In genomic region chr11:108601150-108601549, GRCh38 we compare ENCODE assay signal across 17 cellular contexts. TPM values are rescaled to one million over a fixed set of nuclear protein-coding genes. Genes with fewer than 3 reads are reported as not detected.
DNase-seq lines count a peak whose midpoint lies in the region; ATAC-seq and TF ChIP-seq lines count a peak whose summit lies in the region.
"Had no signal": no experiment of that assay in that cellular context is flagged by ENCODE, and none has a peak within 500 bp of the region (broad histone marks: within the 10 kb centered on the region; RNA-seq: fewer than 3 reads in every experiment).

No MANE protein-coding gene starts in this region.

- no peak overlapping the region for H3K27ac ChIP-seq in SK-N-SH (ENCODE audit: low read depth in 2 of 2, low read length in 1 of 2)
- H3K27ac ChIP-seq: BLaER1 treated with 17β-estradiol and CSF1 and Interleukin-3, amounts not matched to agents 10 nM and 100 nM had no signal

- DNase-seq in GM03348 (ENCODE audit: low spot score) (peak; percentile 38), SK-N-SH (no peak), fibroblast of villous mesenchyme (ENCODE audit: low read depth) (peak; percentile 11), nucleus accumbens (lab: John Stamatoyannopoulos, UW) (no peak), GF-D8 (lab: John Stamatoyannopoulos, UW) (no peak)
- DNase-seq: CD8-positive, alpha-beta memory T cell; DMS79 treated with DMSO at 0.1 percent for 48 hours; NCI-H1417; NCI-H2029; NCI-H2171 treated with DMSO at 0.1 percent for 48 hours; NCI-H446 treated with DMSO at 0.1 percent for 48 hours; NCI-H748 treated with DMSO at 0.1 percent for 48 hours; OCI-M1; RPMI8226 had no signal

- no peaks in the 10 kb centered on the region for H3K27me3 ChIP-seq in SK-N-SH (ENCODE audit: insufficient read depth)
- H3K27me3 ChIP-seq: BLaER1 treated with 17β-estradiol and CSF1 and Interleukin-3, amounts not matched to agents 10 nM and 100 nM had no signal

- no peak overlapping the region for H3K9ac ChIP-seq in SK-N-SH
- H3K9ac ChIP-seq: BLaER1 treated with 17β-estradiol and CSF1 and Interleukin-3, amounts not matched to agents 10 nM and 100 nM had no signal

- H3K36me3 ChIP-seq in SK-N-SH (replicated peaks in 1 of 2; ENCODE audit: control insufficient read depth in 1 of 2, insufficient read depth in 2 of 2, low read length in 1 of 2) = no peaks in the 10 kb centered on the region
- H3K36me3 ChIP-seq: BLaER1 treated with 17β-estradiol and CSF1 and Interleukin-3, amounts not matched to agents 10 nM and 100 nM had no signal

- POLR2A ChIA-PET in SK-N-SH (lab: Yijun Ruan, JAX) = no interaction called here

- 39% methylated on average over 1 of the region's 1 CpG for WGBS in SK-N-SH (ENCODE audit: low lambda C conversion rate)

- H4K20me1 ChIP-seq in SK-N-SH (ENCODE audit: insufficient read depth) = no peaks in the 10 kb centered on the region
- H4K20me1 ChIP-seq: BLaER1 treated with 17β-estradiol and CSF1 and Interleukin-3, amounts not matched to agents 10 nM and 100 nM had no signal

- CTCF ChIA-PET in SK-N-SH (lab: Yijun Ruan, JAX) = no interaction called here

- no peak overlapping the region for H3K4me3 ChIP-seq in SK-N-SH (ENCODE audit: low read depth in 2 of 2, low read length in 1 of 2)
- no peak overlapping the region for H3K4me3 ChIP-seq in fibroblast of villous mesenchyme (ENCODE audit: low read depth, low read length)
- H3K4me3 ChIP-seq: BLaER1 treated with 17β-estradiol and CSF1 and Interleukin-3, amounts not matched to agents 10 nM and 100 nM had no signal

- H3K4me1 ChIP-seq in SK-N-SH (ENCODE audit: control insufficient read depth in 1 of 2, insufficient read depth in 2 of 2, low read depth in 1 of 2, low read length in 1 of 2) = no peaks in the 10 kb centered on the region
- H3K4me1 ChIP-seq: BLaER1 treated with 17β-estradiol and CSF1 and Interleukin-3, amounts not matched to agents 10 nM and 100 nM had no signal

- H3K9me3 ChIP-seq in SK-N-SH = no peaks in the 10 kb centered on the region
- H3K9me3 ChIP-seq: BLaER1 treated with 17β-estradiol and CSF1 and Interleukin-3, amounts not matched to agents 10 nM and 100 nM had no signal

- H3F3A ChIP-seq in SK-N-SH (replicated peaks; ENCODE audit: insufficient read depth) = no peaks in the 10 kb centered on the region

- TF ChIP-seq EP300 in SK-N-SH (IDR thresholded peaks at IDR 0.05; ENCODE audit: borderline replicate concordance in 1 of 2, low read depth in 1 of 2, low read length in 1 of 2) = no peak

- no peak for TF ChIP-seq RAD21 in SK-N-SH (IDR thresholded peaks at IDR 0.05; ENCODE audit: low read length)

- no peaks in the 10 kb centered on the region for H3K79me2 ChIP-seq in SK-N-SH (ENCODE audit: insufficient read depth)

- no peak overlapping the region for H2AFZ ChIP-seq in SK-N-SH (ENCODE audit: low read depth)

- TF ChIP-seq CTCF in SK-N-SH (IDR thresholded peaks at IDR 0.05) (no peak), fibroblast of villous mesenchyme (IDR thresholded peaks at IDR 0.05; ENCODE audit: insufficient read depth, low read depth, low read length) (no peak)

- ATAC-seq in HG02678 (IDR thresholded peaks at IDR 0.05; ENCODE audit: unreplicated experiment) (no peak), HG03520 (IDR thresholded peaks at IDR 0.05; ENCODE audit: unreplicated experiment) (no peak)

- no peak overlapping the region for H3K4me2 ChIP-seq in SK-N-SH
- H3K4me2 ChIP-seq: BLaER1 treated with 17β-estradiol and CSF1 and Interleukin-3, amounts not matched to agents 10 nM and 100 nM had no signal

- no peaks in the 10 kb centered on the region for H3K9me2 ChIP-seq in SK-N-SH

TF ChIP-seq in SK-N-SH, 30 proteins besides CTCF, POLR2A, EP300 and RAD21:
- TF ChIP-seq SIN3A (IDR thresholded peaks at IDR 0.05; ENCODE audit: borderline replicate concordance, low read depth, low read length) = no peak
- TF ChIP-seq, protein P1, sequence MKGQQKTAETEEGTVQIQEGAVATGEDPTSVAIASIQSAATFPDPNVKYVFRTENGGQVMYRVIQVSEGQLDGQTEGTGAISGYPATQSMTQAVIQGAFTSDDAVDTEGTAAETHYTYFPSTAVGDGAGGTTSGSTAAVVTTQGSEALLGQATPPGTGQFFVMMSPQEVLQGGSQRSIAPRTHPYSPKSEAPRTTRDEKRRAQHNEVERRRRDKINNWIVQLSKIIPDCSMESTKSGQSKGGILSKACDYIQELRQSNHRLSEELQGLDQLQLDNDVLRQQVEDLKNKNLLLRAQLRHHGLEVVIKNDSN (IDR thresholded peaks at IDR 0.05; ENCODE audit: borderline replicate concordance, low read depth) = 0 out of 2 replicates have a peak, but pooled peaks have one; percentile 21

RNA-seq across cellular contexts. Expression of gene EXPH5, which starts 7.6 kb away (rescaled TPM):
- polyA plus RNA-seq in SK-N-SH (2012; rRNA removed) = 0.03 and 0.05 TPM in 2 replicates
- polyA plus RNA-seq in SK-N-SH (2012; cell fraction: cytosol; rRNA removed) = 0.03 and 0.05 TPM in 2 replicates
- 0.04 and 0.05 TPM in 2 replicates for polyA plus RNA-seq in SK-N-SH (2012; cell fraction: nucleus; rRNA removed)
- 0.32 and 2.2 TPM in 2 replicates for total RNA-seq in fibroblast of villous mesenchyme

Comparison
In these comparisons a context has a peak if more than half of its experiments do, and no peak if none do; other contexts are left out.
1. DNase-seq: peak in GM03348 (single experiment) and fibroblast of villous mesenchyme (single experiment); none in SK-N-SH (single experiment), nucleus accumbens (0 of 56) and GF-D8 (single experiment).